Comparison of ENCODE assay signal across 14 cellular contexts in genomic region chr17:3958200-3958599, GRCh38. TPM values are rescaled to one million over a fixed set of nuclear protein-coding genes. Genes with fewer than 3 reads are reported as not detected.
"Had no signal": no experiment of that assay in that cellular context is flagged by ENCODE, and none has a peak within 500 bp of the region (broad histone marks: within the 10 kb centered on the region; RNA-seq: fewer than 3 reads in every experiment).

No MANE protein-coding gene starts in this region.

- H3K4me3 ChIP-seq: cardiac muscle cell, esophagus squamous epithelium, heart left ventricle, left lung, stomach, thoracic aorta had no signal

- H3K36me3 ChIP-seq: cardiac muscle cell, esophagus squamous epithelium, heart left ventricle, left lung, thoracic aorta had no signal

- H3K27ac ChIP-seq: cardiac muscle cell, heart left ventricle, parathyroid adenoma, thoracic aorta had no signal

- H3K9me3 ChIP-seq: esophagus squamous epithelium, heart left ventricle, left lung, stomach, thoracic aorta had no signal

- H3K27ac Mint-ChIP-seq: activated CD4-positive, alpha-beta memory T cell treated with anti-CD3 and anti-CD28 coated beads, Interleukin-2, amount 10 ng/mL, durations not matched to agents 7 days and 5 days had no signal

- ATAC-seq: heart left ventricle, left lung had no signal

- H3K4me1 Mint-ChIP-seq: neural crest cell had no signal

- H3K9me3 Mint-ChIP-seq: activated CD4-positive, alpha-beta memory T cell treated with anti-CD3 and anti-CD28 coated beads, Interleukin-2, amount 10 ng/mL, durations not matched to agents 7 days and 5 days; neural crest cell had no signal

- H3K4me1 ChIP-seq: parathyroid adenoma had no signal

- DNase-seq: activated CD4-positive, alpha-beta memory T cell treated with anti-CD3 and anti-CD28 coated beads, Interleukin-2, amount 10 ng/mL, durations not matched to agents 7 days and 5 days; activated CD4-positive, alpha-beta T cell treated with anti-CD3 and anti-CD28 coated beads for 1 hour; esophagus squamous epithelium; foreskin fibroblast; heart left ventricle; left lung; mesendoderm; stimulated activated CD4-positive, alpha-beta T cell treated with anti-CD3 and anti-CD28 coated beads, Interleukin-4, amount 100 ng/mL, for 24 hours; stomach had no signal

- H3K27me3 Mint-ChIP-seq: activated CD4-positive, alpha-beta memory T cell treated with anti-CD3 and anti-CD28 coated beads, Interleukin-2, amount 10 ng/mL, durations not matched to agents 7 days and 5 days had no signal

- H3K4me3 Mint-ChIP-seq: activated CD4-positive, alpha-beta memory T cell treated with anti-CD3 and anti-CD28 coated beads, Interleukin-2, amount 10 ng/mL, durations not matched to agents 7 days and 5 days; neural crest cell had no signal

RNA-seq across cellular contexts. Expression of gene P2RX1, which starts 41.9 kb away (rescaled TPM):
- total RNA-seq: neural crest cell, renal cortical epithelial cell had no signal
